ENCODE assay signal across 8 cellular contexts in genomic region chr19:2032296-2032941, GRCh38. TPM values are rescaled to one million over a fixed set of nuclear protein-coding genes. Genes with fewer than 3 reads are reported as not detected.
DNase-seq lines count a peak whose midpoint lies in the region; ATAC-seq and TF ChIP-seq lines count a peak whose summit lies in the region.

No MANE protein-coding gene starts in this region.

- H3K27ac ChIP-seq in 22Rv1 = peak overlapping the region; percentile 78

- TF ChIP-seq CTCF in 22Rv1 (IDR thresholded peaks at IDR 0.05) = no peak
- TF ChIP-seq CTCF in fibroblast of villous mesenchyme (IDR thresholded peaks at IDR 0.05; ENCODE audit: insufficient read depth, low read depth, low read length) = no peak
- TF ChIP-seq CTCF in nephron progenitor cell (IDR thresholded peaks at IDR 0.05) = no peak

- peaks cover 6% of the 10 kb centered on the region for H3K27me3 Mint-ChIP-seq in nephron progenitor cell (ENCODE audit: low read depth, poor library complexity)

- DNase-seq in GM03348 (ENCODE audit: low spot score) (peak; percentile 91), NCI-H460 (ENCODE audit: extremely low read depth, low read depth) (peak; percentile 75), fibroblast of villous mesenchyme (ENCODE audit: low read depth) (peak; percentile 90), nephron progenitor cell (no peak)
- peak; percentile 83 for DNase-seq in activated effector memory CD4-positive, alpha-beta T cell treated with anti-CD3 and anti-CD28 coated beads, Interleukin-2, amount 50 U/mL, for 16 hours

- peak overlapping the region; percentile 29 for H3K4me3 ChIP-seq in fibroblast of villous mesenchyme (ENCODE audit: low read depth, low read length)

- no peak overlapping the region for H3K4me3 Mint-ChIP-seq in nephron progenitor cell

- no peaks in the 10 kb centered on the region for H3K36me3 Mint-ChIP-seq in nephron progenitor cell (ENCODE audit: low read depth)

- H3K27ac Mint-ChIP-seq in nephron progenitor cell = peak overlapping the region; percentile 33

- ATAC-seq in GM21526 (IDR thresholded peaks at IDR 0.05; ENCODE audit: low FRiP score, unreplicated experiment) (no peak), GM19324 (IDR thresholded peaks at IDR 0.05; ENCODE audit: low FRiP score, unreplicated experiment) (no peak)

- peaks cover 14% of the 10 kb centered on the region for H3K4me1 Mint-ChIP-seq in nephron progenitor cell

- peaks cover 11% of the 10 kb centered on the region for H3K9me3 Mint-ChIP-seq in nephron progenitor cell

RNA-seq across cellular contexts. Expression of gene BTBD2, which starts 16.9 kb away (rescaled TPM):
- 32.9 and 33.7 TPM in 2 replicates for total RNA-seq in NCI-H460 (2014; rRNA removed; shearing (Covaris generic))
- 56.1 and 72.6 TPM in 2 replicates for polyA plus RNA-seq in NCI-H460 (2014; cell fraction: nucleus; rRNA removed)
- total RNA-seq in fibroblast of villous mesenchyme = 46.6 and 51.5 TPM in 2 replicates

RNA-seq across cellular contexts. Expression of gene MKNK2, which starts 18.6 kb away (rescaled TPM):
- total RNA-seq in NCI-H460 (2014; rRNA removed; shearing (Covaris generic)) = 87.0 and 90.9 TPM in 2 replicates
- polyA plus RNA-seq in NCI-H460 (2014; cell fraction: nucleus; rRNA removed) = 79.8 and 124 TPM in 2 replicates
- total RNA-seq in fibroblast of villous mesenchyme = 59.2 and 80.9 TPM in 2 replicates
